ENCODE assay signal across 10 cellular contexts in genomic region chr1:31702836-31703404, GRCh38. TPM values are rescaled to one million over a fixed set of nuclear protein-coding genes. Genes with fewer than 3 reads are reported as not detected.
DNase-seq lines count a peak whose midpoint lies in the region; ATAC-seq and TF ChIP-seq lines count a peak whose summit lies in the region.
"Had no signal": no experiment of that assay in that cellular context is flagged by ENCODE, and none has a peak within 500 bp of the region (broad histone marks: within the 10 kb centered on the region; RNA-seq: fewer than 3 reads in every experiment).

No MANE protein-coding gene starts in this region.

- H3K27ac ChIP-seq in mesenchymal stem cell (ENCODE audit: low read length, poor library complexity, severe bottlenecking) = peak overlapping the region; percentile 90
- H3K27ac ChIP-seq in tibial nerve = peak overlapping the region; percentile 74 to 89 (median 84)
- no peak overlapping the region for H3K27ac ChIP-seq in CD8-positive, alpha-beta memory T cell (ENCODE audit: low read depth, low read length)

- ATAC-seq in stimulated activated naive CD8-positive, alpha-beta T cell treated with anti-CD3 and anti-CD28 coated beads, Interleukin-15, amount 100 ng/mL, for 72 hours = no peak

- no peak overlapping the region for H3K14ac ChIP-seq in mesenchymal stem cell (ENCODE audit: low read length in 2 of 2)

- peak overlapping the region; percentile 89 for H3K9ac ChIP-seq in mesenchymal stem cell (ENCODE audit: low read length)

- H2BK15ac ChIP-seq in mesenchymal stem cell (ENCODE audit: low read depth, poor library complexity, severe bottlenecking) = peak overlapping the region; percentile 94

- H3K4me3 ChIP-seq in MG63 (peak overlapping the region; percentile 67), choroid plexus epithelial cell (ENCODE audit: low read depth, low read length) (peak overlapping the region; percentile 62), mesenchymal stem cell (ENCODE audit: insufficient read depth in 1 of 2, low read depth in 1 of 2, low read length in 2 of 2) (peak overlapping the region in 1 of 2 experiments; percentile 86), tibial nerve (peak overlapping the region; percentile 32 to 47 (median 35))
- H3K4me3 ChIP-seq in CD8-positive, alpha-beta memory T cell (ENCODE audit: low read length) = no peak overlapping the region

- no peaks in the 10 kb centered on the region for H3K36me3 Mint-ChIP-seq in CD8-positive, alpha-beta memory T cell

- H3K9me3 Mint-ChIP-seq in stimulated activated naive CD8-positive, alpha-beta T cell treated with anti-CD3 and anti-CD28 coated beads, Interleukin-15, amount 100 ng/mL, for 72 hours = no peaks in the 10 kb centered on the region
- no peaks in the 10 kb centered on the region for H3K9me3 Mint-ChIP-seq in CD8-positive, alpha-beta memory T cell

- H3K23ac ChIP-seq in mesenchymal stem cell (ENCODE audit: low read length in 2 of 2) = peak overlapping the region in 1 of 2 experiments; percentile 2

- peak overlapping the region; percentile 70 for H3K4me2 ChIP-seq in mesenchymal stem cell (ENCODE audit: low read length, poor library complexity, severe bottlenecking)

- WGBS in mesenchymal stem cell = 77% methylated on average over 8 of the region's 8 CpGs
- WGBS in tibial nerve, 2 donors = 58 to 65% methylated on average over 7 to 8 of the region's 8 CpGs

- no peak for TF ChIP-seq CTCF in choroid plexus epithelial cell (conservative IDR thresholded peaks at IDR 0.05; ENCODE audit: low read depth, low read length)
- no peak for TF ChIP-seq CTCF in tibial nerve (IDR thresholded peaks at IDR 0.05)

- no peak for TF ChIP-seq POLR2A in tibial nerve (IDR thresholded peaks at IDR 0.05)

- H3K18ac ChIP-seq in mesenchymal stem cell (ENCODE audit: low read depth in 1 of 2, low read length in 2 of 2) = peak overlapping the region; percentile 86 to 90

- DNase-seq in MG63 (peak; percentile 29), choroid plexus epithelial cell (ENCODE audit: low read depth) (no peak), mesenchymal stem cell (no peak), tibial nerve (ENCODE audit: low spot score in 2 of 2) (no peak), T-helper 2 cell (no peak), NCI-H82 treated with DMSO at 0.1 percent for 48 hours (lab: John Stamatoyannopoulos, UW; ENCODE audit: unreplicated experiment) (no peak)
- DNase-seq in stimulated activated naive CD8-positive, alpha-beta T cell treated with anti-CD3 and anti-CD28 coated beads, Interleukin-15, amount 100 ng/mL, for 72 hours = no peak
- DNase-seq in CD8-positive, alpha-beta memory T cell = no peak
- DNase-seq: activated CD4-positive, CD25-positive, alpha-beta regulatory T cell; OCI-M1 had no signal

- no peak overlapping the region for H4K8ac ChIP-seq in mesenchymal stem cell (ENCODE audit: low read length)

- peak overlapping the region; percentile 21 to 49 for H3K4ac ChIP-seq in mesenchymal stem cell (ENCODE audit: low read depth in 1 of 2, low read length in 2 of 2)

- POLR2A ChIA-PET in CD8-positive, alpha-beta memory T cell (lab: Charles Lee) = no interaction called here

- H3K27ac Mint-ChIP-seq in stimulated activated naive CD8-positive, alpha-beta T cell treated with anti-CD3 and anti-CD28 coated beads, Interleukin-15, amount 100 ng/mL, for 72 hours = no peak overlapping the region
- peak overlapping the region in 1 of 8 donors; percentile 19 for H3K27ac Mint-ChIP-seq in CD8-positive, alpha-beta memory T cell

- H4K91ac ChIP-seq in mesenchymal stem cell (ENCODE audit: low read length) = peak overlapping the region; percentile 23

- H3K27me3 ChIP-seq in MG63 (no peaks in the 10 kb centered on the region), mesenchymal stem cell (ENCODE audit: control insufficient read depth in 1 of 2, insufficient read depth in 1 of 2, low read length in 2 of 2) (no peaks in the 10 kb centered on the region), tibial nerve (no peaks in the 10 kb centered on the region)
- peaks cover 4% of the 10 kb centered on the region for H3K27me3 ChIP-seq in CD8-positive, alpha-beta memory T cell (ENCODE audit: insufficient read depth, low read length, poor library complexity, severe bottlenecking)

- peaks cover 47% of the 10 kb centered on the region for H3K27me3 Mint-ChIP-seq in stimulated activated naive CD8-positive, alpha-beta T cell treated with anti-CD3 and anti-CD28 coated beads, Interleukin-15, amount 100 ng/mL, for 72 hours
- H3K27me3 Mint-ChIP-seq in CD8-positive, alpha-beta memory T cell = peaks cover 16 to 27% of the 10 kb centered on the region in 2 donors

- H3K9me3 ChIP-seq in MG63 (no peaks in the 10 kb centered on the region), mesenchymal stem cell (ENCODE audit: control insufficient read depth, low read length) (no peaks in the 10 kb centered on the region), tibial nerve (no peaks in the 10 kb centered on the region)
- no peaks in the 10 kb centered on the region for H3K9me3 ChIP-seq in CD8-positive, alpha-beta memory T cell (ENCODE audit: low read length)

- CTCF ChIA-PET in CD8-positive, alpha-beta memory T cell (lab: Charles Lee) = interaction anchor here (0.9 to 1.4 kb wide), 3 partner anchors 31 to 261 kb away, joined by 3 read pairs; no protein-coding TSS in a partner anchor

- peak overlapping the region; percentile 25 for H2BK5ac ChIP-seq in mesenchymal stem cell (ENCODE audit: low read depth, low read length, poor library complexity, severe bottlenecking)

- H3K4me1 Mint-ChIP-seq in stimulated activated naive CD8-positive, alpha-beta T cell treated with anti-CD3 and anti-CD28 coated beads, Interleukin-15, amount 100 ng/mL, for 72 hours = peaks cover 57% of the 10 kb centered on the region
- H3K4me1 Mint-ChIP-seq in CD8-positive, alpha-beta memory T cell = peaks cover 44 to 63% (median 44%) of the 10 kb centered on the region in 3 donors

- no peak overlapping the region for H2BK120ac ChIP-seq in mesenchymal stem cell (ENCODE audit: low read depth, low read length)

- H3K4me1 ChIP-seq in mesenchymal stem cell (ENCODE audit: control insufficient read depth, insufficient read depth, low read depth, low read length) (peaks cover 73% of the 10 kb centered on the region), tibial nerve (peaks cover 7 to 84% (median 67%) of the 10 kb centered on the region in 4 donors)
- peaks cover 42% of the 10 kb centered on the region for H3K4me1 ChIP-seq in CD8-positive, alpha-beta memory T cell (ENCODE audit: insufficient read depth, low read length)

- H2AK5ac ChIP-seq in mesenchymal stem cell (ENCODE audit: low read length, severe bottlenecking) = peak overlapping the region; percentile 95

- peaks cover 2% of the 10 kb centered on the region for H3K79me1 ChIP-seq in mesenchymal stem cell (replicated peaks; ENCODE audit: low read length, poor library complexity, severe bottlenecking)

- no peak overlapping the region for H2AFZ ChIP-seq in mesenchymal stem cell (ENCODE audit: low read depth, low read length)

- no peak overlapping the region for H3K4me3 Mint-ChIP-seq in stimulated activated naive CD8-positive, alpha-beta T cell treated with anti-CD3 and anti-CD28 coated beads, Interleukin-15, amount 100 ng/mL, for 72 hours
- H3K4me3 Mint-ChIP-seq in CD8-positive, alpha-beta memory T cell = no peak overlapping the region

- H2BK12ac ChIP-seq in mesenchymal stem cell (ENCODE audit: low read length in 2 of 2) = peak overlapping the region; percentile 60 to 99

- no peak for TF ChIP-seq EP300 in tibial nerve (IDR thresholded peaks at IDR 0.05)

- H3K36me3 ChIP-seq in MG63 (peaks cover 33% of the 10 kb centered on the region), mesenchymal stem cell (ENCODE audit: control insufficient read depth in 1 of 2, insufficient read depth in 2 of 2, low read depth in 1 of 2, low read length in 2 of 2) (peaks cover 17 to 25% of the 10 kb centered on the region in 2 experiments), tibial nerve (no peaks in the 10 kb centered on the region)
- no peaks in the 10 kb centered on the region for H3K36me3 ChIP-seq in CD8-positive, alpha-beta memory T cell (ENCODE audit: insufficient read depth, low read length)

RNA-seq across cellular contexts. Expression of gene COL16A1, which starts 0.9 kb away (rescaled TPM):
- 156 and 192 TPM in 2 replicates for total RNA-seq in MG63 (2014; rRNA removed; shearing (Covaris generic); ENCODE audit: low replicate concordance)
- 20.9 TPM for polyA plus RNA-seq in mesenchymal stem cell (2013, experiment 1 of 2)
- polyA plus RNA-seq in mesenchymal stem cell (2013, experiment 2 of 2) = 18.3 TPM
- 100 to 1,000 TPM; 147 to 311 (median 212) TPM for total RNA-seq in tibial nerve
- under 1 TPM in 1 of 2 experiments, not detected in 1; 0.85 TPM for total RNA-seq in CD8-positive, alpha-beta memory T cell
- polyA plus RNA-seq in CD8-positive, alpha-beta memory T cell = not detected

RNA-seq across cellular contexts. Expression of gene PEF1, which starts 58.2 kb away (rescaled TPM):
- 42.5 and 96.9 TPM in 2 replicates for total RNA-seq in MG63 (2014; rRNA removed; shearing (Covaris generic); ENCODE audit: low replicate concordance)
- 56.0 TPM for polyA plus RNA-seq in mesenchymal stem cell (2013, experiment 1 of 2)
- polyA plus RNA-seq in mesenchymal stem cell (2013, experiment 2 of 2) = 55.6 TPM
- total RNA-seq in tibial nerve = 100 to 1,000 TPM in 1 of 4 donors, 10 to 100 TPM in 3; 62.5 to 108 (median 89.7) TPM
- 10 to 100 TPM; 67.9 to 69.9 TPM for total RNA-seq in CD8-positive, alpha-beta memory T cell
- 98.9 TPM for polyA plus RNA-seq in CD8-positive, alpha-beta memory T cell

Comparison
In these comparisons a context has a peak if more than half of its experiments do, and no peak if none do; other contexts are left out.
1. RNA of gene COL16A1, which starts 0.9 kb away (total RNA-seq): 147 to 311 TPM in tibial nerve and 156 to 192 TPM in MG63; 0.85 TPM in CD8-positive, alpha-beta memory T cell; every median in the first group is over 10 times any median in the second.